ENCODE assay signal across 32 cellular contexts in genomic region chr10:33557313-33557712, GRCh38.
"Had no signal": no experiment of that assay in that cellular context is flagged by ENCODE, and none has a peak within 500 bp of the region (broad histone marks: within the 10 kb centered on the region; RNA-seq: fewer than 3 reads in every experiment).

No MANE protein-coding gene starts in this region.

- H3K4me1 ChIP-seq: Peyer's patch had no signal

- H3K27ac ChIP-seq: brain microvascular endothelial cell, Peyer's patch, WERI-Rb-1 had no signal

- H3K4me3 Mint-ChIP-seq: activated CD4-positive, alpha-beta memory T cell treated with anti-CD3 and anti-CD28 coated beads, Interleukin-2, amount 10 ng/mL, durations not matched to agents 7 days and 5 days; activated CD8-positive, alpha-beta memory T cell treated with anti-CD3 and anti-CD28 coated beads, Interleukin-2, amount 10 ng/mL, durations not matched to agents 7 days and 5 days; activated naive CD8-positive, alpha-beta T cell treated with anti-CD3 and anti-CD28 coated beads for 36 hours had no signal

- H3K27ac Mint-ChIP-seq: activated CD4-positive, alpha-beta memory T cell treated with anti-CD3 and anti-CD28 coated beads, Interleukin-2, amount 10 ng/mL, durations not matched to agents 7 days and 5 days; activated CD8-positive, alpha-beta memory T cell treated with anti-CD3 and anti-CD28 coated beads, Interleukin-2, amount 10 ng/mL, durations not matched to agents 7 days and 5 days; activated naive CD8-positive, alpha-beta T cell treated with anti-CD3 and anti-CD28 coated beads for 36 hours had no signal

- H3K36me3 ChIP-seq: brain microvascular endothelial cell, Peyer's patch, WERI-Rb-1 had no signal

- H3K27me3 Mint-ChIP-seq: activated CD8-positive, alpha-beta memory T cell treated with anti-CD3 and anti-CD28 coated beads, Interleukin-2, amount 10 ng/mL, durations not matched to agents 7 days and 5 days had no signal

- H3K27me3 ChIP-seq: brain microvascular endothelial cell, Peyer's patch had no signal

- H3K36me3 Mint-ChIP-seq: activated CD8-positive, alpha-beta memory T cell treated with anti-CD3 and anti-CD28 coated beads, Interleukin-2, amount 10 ng/mL, durations not matched to agents 7 days and 5 days; activated naive CD8-positive, alpha-beta T cell treated with anti-CD3 and anti-CD28 coated beads for 36 hours had no signal

- H3K4me1 Mint-ChIP-seq: activated CD4-positive, alpha-beta memory T cell treated with anti-CD3 and anti-CD28 coated beads, Interleukin-2, amount 10 ng/mL, durations not matched to agents 7 days and 5 days had no signal

- H3K9me3 Mint-ChIP-seq: activated CD4-positive, alpha-beta memory T cell treated with anti-CD3 and anti-CD28 coated beads, Interleukin-2, amount 10 ng/mL, durations not matched to agents 7 days and 5 days had no signal

- H3K4me3 ChIP-seq: Peyer's patch had no signal

- ATAC-seq: activated CD8-positive, alpha-beta memory T cell treated with anti-CD3 and anti-CD28 coated beads, Interleukin-2, amount 10 ng/mL, durations not matched to agents 7 days and 5 days; PC-3 had no signal

- H3K9me3 ChIP-seq: Peyer's patch had no signal

- DNase-seq: activated CD4-positive, alpha-beta memory T cell treated with anti-CD3 and anti-CD28 coated beads, Interleukin-2, amount 10 ng/mL, durations not matched to agents 7 days and 5 days; activated CD4-positive, alpha-beta T cell treated with anti-CD3 and anti-CD28 coated beads for 1 hour; activated CD4-positive, alpha-beta T cell treated with anti-CD3 and anti-CD28 coated beads for 48 hours; activated CD4-positive, CD25-positive, alpha-beta regulatory T cell; activated CD8-positive, alpha-beta memory T cell treated with anti-CD3 and anti-CD28 coated beads for 24 hours; activated CD8-positive, alpha-beta memory T cell treated with anti-CD3 and anti-CD28 coated beads, Interleukin-2, amount 10 ng/mL, durations not matched to agents 7 days and 5 days; activated CD8-positive, alpha-beta memory T cell treated with anti-CD3 and anti-CD28 coated beads, Interleukin-2, amount 50 U/mL, for 48 hours; activated effector memory CD4-positive, alpha-beta T cell treated with Interleukin-2 at 50 U/mL for 16 hours; activated naive CD4-positive, alpha-beta T cell treated with anti-CD3 and anti-CD28 coated beads, Interleukin-2, amount 50 U/mL, for 16 hours; activated naive CD8-positive, alpha-beta T cell treated with anti-CD3 and anti-CD28 coated beads for 36 hours; activated T-cell treated with anti-CD3 and anti-CD28 coated beads, Interleukin-2, amount 50 U/mL, for 48 hours; amniotic stem cell; aorta; brain microvascular endothelial cell; central memory CD4-positive, alpha-beta T cell; NCI-H1694; NCI-H1930; NCI-H2081 treated with DMSO at 0.1 percent for 48 hours; NCI-H2171; NCI-H510A; NCI-H526; NCI-H748 treated with DMSO at 0.1 percent for 48 hours; NK-92 treated with Interleukin-12 subunit alpha and Interleukin-12 subunit beta, amount 100 ng/mL, for 24 hours; PC-3; Peyer's patch; RPMI8226; SIG-M5; SW 1271; T-helper 1 cell; T-helper 2 cell; T-helper 9 cell; WERI-Rb-1 had no signal
